Comparison of ENCODE assay signal across 17 cellular contexts in genomic region chr4:85669992-85670548, GRCh38.
DNase-seq lines count a peak whose midpoint lies in the region; ATAC-seq and TF ChIP-seq lines count a peak whose summit lies in the region.
"Had no signal": no experiment of that assay in that cellular context is flagged by ENCODE, and none has a peak within 500 bp of the region (broad histone marks: within the 10 kb centered on the region; RNA-seq: fewer than 3 reads in every experiment).

No MANE protein-coding gene starts in this region.

- TF ChIP-seq POLR2A in heart left ventricle (IDR thresholded peaks at IDR 0.05): no peak

- ATAC-seq in memory B cell (ENCODE audit: low read depth) (no peak), heart left ventricle (no peak)
- ATAC-seq in CD8-positive, alpha-beta T cell: no peak
- ATAC-seq: HCT116 had no signal

- no peak overlapping the region for H3K9ac ChIP-seq in SU-DHL-6 (ENCODE audit: low read length)

- peak overlapping the region in 1 of 4 donors; percentile 72 for H3K4me3 Mint-ChIP-seq in IgD-negative memory B cell
- H3K4me3 Mint-ChIP-seq in memory B cell: no peak overlapping the region
- H3K4me3 Mint-ChIP-seq in CD8-positive, alpha-beta T cell: no peak overlapping the region
- H3K4me3 Mint-ChIP-seq: CD4-positive, alpha-beta memory T cell had no signal

- peak overlapping the region; percentile 42 for H3K4me2 ChIP-seq in SU-DHL-6 (ENCODE audit: low read depth, low read length, poor library complexity, severe bottlenecking)

- CTCF ChIA-PET in CD8-positive, alpha-beta T cell (lab: Charles Lee): no interaction called here

- no peak overlapping the region for H3K4me3 ChIP-seq in SU-DHL-6 (ENCODE audit: insufficient read depth, low read length, poor library complexity, severe bottlenecking)
- no peak overlapping the region for H3K4me3 ChIP-seq in CD8-positive, alpha-beta T cell (ENCODE audit: low read depth, low read length)
- no peak overlapping the region for H3K4me3 ChIP-seq in heart left ventricle

- H3F3A ChIP-seq in SU-DHL-6 (ENCODE audit: insufficient read depth): peaks cover 3% of the 10 kb centered on the region; the same call in 1 of the 2 replicates

- H3K9me3 Mint-ChIP-seq in IgD-negative memory B cell (peaks cover 4 to 7% (median 5%) of the 10 kb centered on the region in 3 donors), memory B cell (peaks cover 6% of the 10 kb centered on the region)
- peaks cover 3% of the 10 kb centered on the region for H3K9me3 Mint-ChIP-seq in CD8-positive, alpha-beta T cell

- POLR2A ChIA-PET in CD8-positive, alpha-beta T cell (lab: Charles Lee): no interaction called here

- H3K9me3 ChIP-seq in SU-DHL-6 (ENCODE audit: insufficient read depth, low read length) (no peaks in the 10 kb centered on the region), heart left ventricle (peaks cover 0 to 14% (median 0%) of the 10 kb centered on the region in 12 donors)
- H3K9me3 ChIP-seq in CD8-positive, alpha-beta T cell (ENCODE audit: low read length): no peaks in the 10 kb centered on the region

- TF ChIP-seq CTCF in SU-DHL-6 (IDR thresholded peaks at IDR 0.05; ENCODE audit: insufficient read depth, low read length, poor library complexity, severe bottlenecking) (no peak), heart left ventricle (IDR thresholded peaks at IDR 0.05) (no peak)
- no peak for TF ChIP-seq CTCF in CD8-positive, alpha-beta T cell (IDR thresholded peaks at IDR 0.05)

- H3K27me3 Mint-ChIP-seq in IgD-negative memory B cell: no peaks in the 10 kb centered on the region
- H3K27me3 Mint-ChIP-seq in memory B cell: no peaks in the 10 kb centered on the region
- H3K27me3 Mint-ChIP-seq in CD8-positive, alpha-beta T cell (ENCODE audit: low read depth): no peaks in the 10 kb centered on the region
- H3K27me3 Mint-ChIP-seq: CD4-positive, alpha-beta memory T cell had no signal

- H3K36me3 Mint-ChIP-seq in IgD-negative memory B cell (peaks cover 3% of the 10 kb centered on the region), memory B cell (peaks cover 26% of the 10 kb centered on the region)
- no peaks in the 10 kb centered on the region for H3K36me3 Mint-ChIP-seq in CD8-positive, alpha-beta T cell
- H3K36me3 Mint-ChIP-seq: CD4-positive, alpha-beta memory T cell had no signal

- H3K27ac Mint-ChIP-seq in IgD-negative memory B cell (peak overlapping the region in 2 of 3 donors; percentile 36 to 60), memory B cell (peak overlapping the region; percentile 29)
- no peak overlapping the region for H3K27ac Mint-ChIP-seq in CD8-positive, alpha-beta T cell
- H3K27ac Mint-ChIP-seq: CD4-positive, alpha-beta memory T cell had no signal

- WGBS in heart left ventricle, 4 donors: 87 to 91% (median 89%) methylated on average over 3 of the region's 3 CpGs

- H3K4me1 ChIP-seq in CD8-positive, alpha-beta T cell (ENCODE audit: insufficient read depth, low read length): no peaks in the 10 kb centered on the region
- H3K4me1 ChIP-seq in heart left ventricle: peaks cover 0 to 42% (median 0%) of the 10 kb centered on the region in 12 donors

- peaks cover 15% of the 10 kb centered on the region; the same call in 1 of the 2 replicates for H3K79me2 ChIP-seq in SU-DHL-6 (ENCODE audit: insufficient read depth, low read length)

- 0 out of 2 replicates have a peak overlapping the region, but pooled peaks have one; percentile 77 for H3K27ac ChIP-seq in SU-DHL-6 (ENCODE audit: low read depth, low read length)
- H3K27ac ChIP-seq in CD8-positive, alpha-beta T cell (ENCODE audit: low read depth, low read length): no peak overlapping the region
- H3K27ac ChIP-seq in heart left ventricle: no peak overlapping the region
- H3K27ac ChIP-seq: C4-2B had no signal

- no peaks in the 10 kb centered on the region for H3K27me3 ChIP-seq in SU-DHL-6 (ENCODE audit: low read length)
- no peaks in the 10 kb centered on the region for H3K27me3 ChIP-seq in CD8-positive, alpha-beta T cell (ENCODE audit: insufficient read depth, low read length)
- no peaks in the 10 kb centered on the region for H3K27me3 ChIP-seq in heart left ventricle
- H3K27me3 ChIP-seq: BE2C had no signal

- DNase-seq in memory B cell (ENCODE audit: low spot score in 2 of 2): no peak
- no peak for DNase-seq in CD8-positive, alpha-beta T cell
- no peak for DNase-seq in heart left ventricle
- DNase-seq in dermis blood vessel endothelial cell: no peak
- no peak for DNase-seq in central memory CD4-positive, alpha-beta T cell
- DNase-seq: BE2C; CD4-positive, alpha-beta memory T cell; COR-L47; DMS153; DMS79 treated with DMSO at 0.1 percent for 48 hours; EL; IMR-90; KG1 had no signal

- no peaks in the 10 kb centered on the region for H4K20me1 ChIP-seq in SU-DHL-6 (ENCODE audit: low read depth, low read length)

- H2AFZ ChIP-seq in SU-DHL-6 (ENCODE audit: low read depth, low read length, severe bottlenecking): no peak overlapping the region

- H3K36me3 ChIP-seq in SU-DHL-6 (ENCODE audit: low read length) (no peaks in the 10 kb centered on the region), heart left ventricle (no peaks in the 10 kb centered on the region)
- H3K36me3 ChIP-seq in CD8-positive, alpha-beta T cell (ENCODE audit: insufficient read depth, low read length): no peaks in the 10 kb centered on the region
- H3K36me3 ChIP-seq: BE2C had no signal

- H3K4me1 Mint-ChIP-seq in IgD-negative memory B cell (peaks cover 43 to 71% (median 67%) of the 10 kb centered on the region in 3 donors), memory B cell (peaks cover 51% of the 10 kb centered on the region)
- no peaks in the 10 kb centered on the region for H3K4me1 Mint-ChIP-seq in CD8-positive, alpha-beta T cell (ENCODE audit: low read depth)
- H3K4me1 Mint-ChIP-seq: CD4-positive, alpha-beta memory T cell had no signal

- intact Hi-C loops in CD8-positive, alpha-beta T cell (cut with DNase I, micrococcal nuclease): no loop called here
- intact Hi-C loops in heart left ventricle (cut with DNase I): no loop called here

- no peaks in the 10 kb centered on the region for H3K9me2 ChIP-seq in SU-DHL-6 (replicated peaks; ENCODE audit: insufficient read depth, low read length)
